In genomic region chr11:68841718-68842426, GRCh38 we compare ENCODE assay signal across 8 cellular contexts. TPM values are rescaled to one million over a fixed set of nuclear protein-coding genes. Genes with fewer than 3 reads are reported as not detected.
DNase-seq lines count a peak whose midpoint lies in the region; ATAC-seq and TF ChIP-seq lines count a peak whose summit lies in the region.

Gene CPT1A (minus strand): TSS chr11:68841916. CDS start chr11:68815474, 26,442 bp downstream.

- H3K27ac ChIP-seq in Peyer's patch = peak within 1 kb of the TSS; percentile 92 to 99 (median 96)
- H3K27ac ChIP-seq in suprapubic skin = peak within 1 kb of the TSS; percentile 94

- H3K27ac Mint-ChIP-seq in natural killer cell treated with Interleukin-12 subunit alpha and Interleukin-12 subunit beta and Interleukin-15 and Interleukin-18, amount 100 ng/mL, for 72 hours = peak within 1 kb of the TSS; percentile 42 to 89

- H3K36me3 ChIP-seq in Peyer's patch (no peaks in the 10 kb centered on the region), suprapubic skin (no peaks in the 10 kb centered on the region)

- peak within 1 kb of the TSS; percentile 87 for H3K4me3 Mint-ChIP-seq in natural killer cell treated with Interleukin-12 subunit alpha and Interleukin-12 subunit beta and Interleukin-15 and Interleukin-18, amount 100 ng/mL, for 72 hours

- 37% methylated on average over 9 of the region's 82 CpGs for whole genome bisulfite sequencing in suprapubic skin

- H3K4me1 Mint-ChIP-seq in natural killer cell treated with Interleukin-12 subunit alpha and Interleukin-12 subunit beta and Interleukin-15 and Interleukin-18, amount 100 ng/mL, for 72 hours (ENCODE audit: low read depth in 2 of 2) = peaks cover 43 to 44% of the 10 kb centered on the region in 2 donors

- no peaks in the 10 kb centered on the region for H3K9me3 Mint-ChIP-seq in natural killer cell treated with Interleukin-12 subunit alpha and Interleukin-12 subunit beta and Interleukin-15 and Interleukin-18, amount 100 ng/mL, for 72 hours

- TF ChIP-seq CTCF in Peyer's patch (IDR thresholded peaks at IDR 0.05) (peak in 1 of 6 experiments; percentile 4), fibroblast of pulmonary artery (IDR thresholded peaks at IDR 0.05; ENCODE audit: low read length, missing control alignments) (no peak), suprapubic skin (IDR thresholded peaks at IDR 0.05) (no peak)

- H3K4me3 ChIP-seq in Peyer's patch = peak within 1 kb of the TSS; percentile 58 to 97 (median 89)
- H3K4me3 ChIP-seq in fibroblast of pulmonary artery (replicated peaks; ENCODE audit: low read depth, low read length) = peak within 1 kb of the TSS; percentile 72
- H3K4me3 ChIP-seq in suprapubic skin = peak within 1 kb of the TSS; percentile 93

- DNase-seq in GF-D8 (lab: John Stamatoyannopoulos, UW) (peak; percentile 38), HK-2 (ENCODE audit: unreplicated experiment) (peak; percentile 42), Peyer's patch (peak; percentile 76 to 92 (median 91)), fibroblast of pulmonary artery (ENCODE audit: low read depth) (peak; percentile 75), suprapubic skin (ENCODE audit: low spot score in 2 of 2) (peak in 1 of 2 donors; percentile 79)
- DNase-seq in activated effector memory CD4-positive, alpha-beta T cell treated with Interleukin-2 at 50 U/mL for 16 hours = peak; percentile 63
- peak; percentile 86 for DNase-seq in natural killer cell treated with Interleukin-12 subunit alpha and Interleukin-12 subunit beta and Interleukin-15 and Interleukin-18, amount 100 ng/mL, for 72 hours (ENCODE audit: low spot score)

- peak; percentile 72 to 82 for ATAC-seq in natural killer cell treated with Interleukin-12 subunit alpha and Interleukin-12 subunit beta and Interleukin-15 and Interleukin-18, amount 100 ng/mL, for 72 hours
- ATAC-seq in GM18520 (IDR thresholded peaks at IDR 0.05; ENCODE audit: unreplicated experiment) = no peak

- no peaks in the 10 kb centered on the region for H3K9me3 ChIP-seq in Peyer's patch
- H3K9me3 ChIP-seq in suprapubic skin = no peaks in the 10 kb centered on the region

- TF ChIP-seq POLR2A in Peyer's patch (IDR thresholded peaks at IDR 0.05) (peak; percentile 32 to 77), suprapubic skin (IDR thresholded peaks at IDR 0.05) (peak; percentile 20 to 38)

- H3K36me3 Mint-ChIP-seq in natural killer cell treated with Interleukin-12 subunit alpha and Interleukin-12 subunit beta and Interleukin-15 and Interleukin-18, amount 100 ng/mL, for 72 hours = no peaks in the 10 kb centered on the region

- no peaks in the 10 kb centered on the region for H3K27me3 Mint-ChIP-seq in natural killer cell treated with Interleukin-12 subunit alpha and Interleukin-12 subunit beta and Interleukin-15 and Interleukin-18, amount 100 ng/mL, for 72 hours

- TF ChIP-seq EP300 in suprapubic skin (IDR thresholded peaks at IDR 0.05) = no peak

- H3K4me1 ChIP-seq in Peyer's patch (peaks cover 0 to 55% (median 18%) of the 10 kb centered on the region in 4 donors), suprapubic skin (peaks cover 78% of the 10 kb centered on the region)

- H3K27me3 ChIP-seq in Peyer's patch = no peaks in the 10 kb centered on the region
- no peaks in the 10 kb centered on the region for H3K27me3 ChIP-seq in suprapubic skin

RNA-seq across cellular contexts. Expression of gene CPT1A, which starts in this region (rescaled TPM):
- total RNA-seq in Peyer's patch (100 to 1,000 TPM in 3 of 4 donors, 10 to 100 TPM in 1; 80.6 to 372 (median 118) TPM), suprapubic skin (100 to 1,000 TPM in 1 of 4 donors, 10 to 100 TPM in 3; 18.5 to 125 (median 38.3) TPM)
- total RNA-seq in natural killer cell treated with Interleukin-12 subunit alpha and Interleukin-12 subunit beta and Interleukin-15 and Interleukin-18, amount 100 ng/mL, for 72 hours = 10 to 100 TPM; 26.7 to 32.3 TPM
